In the genomic region with DNA sequence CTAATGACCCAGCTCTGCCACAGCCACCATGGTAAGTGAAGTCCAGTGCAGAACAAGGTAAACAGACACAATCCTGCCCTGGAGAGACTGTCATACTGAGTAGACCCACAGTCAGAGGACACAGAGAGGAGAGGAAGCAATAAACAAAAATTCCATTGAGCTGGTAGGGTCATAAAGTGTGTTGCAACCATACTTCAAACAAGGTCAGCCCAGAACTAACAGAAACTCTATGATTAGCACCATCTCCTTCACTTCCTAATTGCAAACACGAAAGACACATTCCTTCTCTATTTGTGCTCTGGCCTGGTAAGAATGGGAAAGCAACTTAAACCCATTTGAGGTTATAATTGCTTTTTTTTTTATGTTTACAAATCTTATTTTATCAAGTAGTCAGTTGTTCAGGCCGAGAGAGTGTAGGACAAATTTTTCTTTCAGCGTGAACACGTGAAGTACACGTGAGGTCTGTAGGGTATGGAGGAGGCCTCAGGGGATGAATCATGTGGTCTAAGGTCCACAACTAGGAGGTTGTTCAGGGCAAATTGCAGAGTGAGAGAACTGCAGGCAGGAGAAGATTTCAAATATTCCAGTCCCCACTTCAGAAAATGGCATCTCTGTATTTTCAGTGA, we compare ENCODE assay signal across 1 cellular context.
TF ChIP-seq lines count a peak whose summit lies in the region.

No MANE protein-coding gene starts in this region.

TF ChIP-seq in HepG2, 621 proteins besides CTCF, POLR2A, EP300 and RAD21 (continued from another document and continues in another):
- TF ChIP-seq, protein P1, sequence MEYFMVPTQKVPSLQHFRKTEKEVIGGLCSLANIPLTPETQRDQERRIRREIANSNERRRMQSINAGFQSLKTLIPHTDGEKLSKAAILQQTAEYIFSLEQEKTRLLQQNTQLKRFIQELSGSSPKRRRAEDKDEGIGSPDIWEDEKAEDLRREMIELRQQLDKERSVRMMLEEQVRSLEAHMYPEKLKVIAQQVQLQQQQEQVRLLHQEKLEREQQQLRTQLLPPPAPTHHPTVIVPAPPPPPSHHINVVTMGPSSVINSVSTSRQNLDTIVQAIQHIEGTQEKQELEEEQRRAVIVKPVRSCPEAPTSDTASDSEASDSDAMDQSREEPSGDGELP (IDR thresholded peaks at IDR 0.05; ENCODE audit: borderline replicate concordance, low read depth) = peak; percentile 71; the same call in 1 of the 2 replicates
- TF ChIP-seq, protein P2, sequence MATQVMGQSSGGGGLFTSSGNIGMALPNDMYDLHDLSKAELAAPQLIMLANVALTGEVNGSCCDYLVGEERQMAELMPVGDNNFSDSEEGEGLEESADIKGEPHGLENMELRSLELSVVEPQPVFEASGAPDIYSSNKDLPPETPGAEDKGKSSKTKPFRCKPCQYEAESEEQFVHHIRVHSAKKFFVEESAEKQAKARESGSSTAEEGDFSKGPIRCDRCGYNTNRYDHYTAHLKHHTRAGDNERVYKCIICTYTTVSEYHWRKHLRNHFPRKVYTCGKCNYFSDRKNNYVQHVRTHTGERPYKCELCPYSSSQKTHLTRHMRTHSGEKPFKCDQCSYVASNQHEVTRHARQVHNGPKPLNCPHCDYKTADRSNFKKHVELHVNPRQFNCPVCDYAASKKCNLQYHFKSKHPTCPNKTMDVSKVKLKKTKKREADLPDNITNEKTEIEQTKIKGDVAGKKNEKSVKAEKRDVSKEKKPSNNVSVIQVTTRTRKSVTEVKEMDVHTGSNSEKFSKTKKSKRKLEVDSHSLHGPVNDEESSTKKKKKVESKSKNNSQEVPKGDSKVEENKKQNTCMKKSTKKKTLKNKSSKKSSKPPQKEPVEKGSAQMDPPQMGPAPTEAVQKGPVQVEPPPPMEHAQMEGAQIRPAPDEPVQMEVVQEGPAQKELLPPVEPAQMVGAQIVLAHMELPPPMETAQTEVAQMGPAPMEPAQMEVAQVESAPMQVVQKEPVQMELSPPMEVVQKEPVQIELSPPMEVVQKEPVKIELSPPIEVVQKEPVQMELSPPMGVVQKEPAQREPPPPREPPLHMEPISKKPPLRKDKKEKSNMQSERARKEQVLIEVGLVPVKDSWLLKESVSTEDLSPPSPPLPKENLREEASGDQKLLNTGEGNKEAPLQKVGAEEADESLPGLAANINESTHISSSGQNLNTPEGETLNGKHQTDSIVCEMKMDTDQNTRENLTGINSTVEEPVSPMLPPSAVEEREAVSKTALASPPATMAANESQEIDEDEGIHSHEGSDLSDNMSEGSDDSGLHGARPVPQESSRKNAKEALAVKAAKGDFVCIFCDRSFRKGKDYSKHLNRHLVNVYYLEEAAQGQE (IDR thresholded peaks at IDR 0.05; ENCODE audit: borderline replicate concordance in 1 of 2, low read depth in 1 of 2, low read length in 2 of 2) = peak in 1 of 2 experiments; percentile 7; a peak in 1 of 4 replicates
- no peak for TF ChIP-seq CCAR2 (optimal IDR thresholded peaks at IDR 0.05; ENCODE audit: low read depth, low read length)
- TF ChIP-seq, protein P3, sequence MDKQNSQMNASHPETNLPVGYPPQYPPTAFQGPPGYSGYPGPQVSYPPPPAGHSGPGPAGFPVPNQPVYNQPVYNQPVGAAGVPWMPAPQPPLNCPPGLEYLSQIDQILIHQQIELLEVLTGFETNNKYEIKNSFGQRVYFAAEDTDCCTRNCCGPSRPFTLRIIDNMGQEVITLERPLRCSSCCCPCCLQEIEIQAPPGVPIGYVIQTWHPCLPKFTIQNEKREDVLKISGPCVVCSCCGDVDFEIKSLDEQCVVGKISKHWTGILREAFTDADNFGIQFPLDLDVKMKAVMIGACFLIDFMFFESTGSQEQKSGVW (CRISPR knock-in tag; IDR thresholded peaks at IDR 0.05; ENCODE audit: borderline replicate concordance) = no peak; the same call in 1 of the 2 replicates
- TF ChIP-seq ZNF234 (CRISPR knock-in tag; conservative IDR thresholded peaks at IDR 0.05) = no peak
- 0 out of 2 replicates have a peak, but pooled peaks have one; percentile 84 for TF ChIP-seq ZNF552 (CRISPR knock-in tag; IDR thresholded peaks at IDR 0.05; ENCODE audit: borderline replicate concordance)
- TF ChIP-seq SP4 (CRISPR knock-in tag; IDR thresholded peaks at IDR 0.05) = peak; percentile 67
- peak; percentile 75; the same call in 1 of the 2 replicates for TF ChIP-seq ZNF335 (CRISPR knock-in tag; IDR thresholded peaks at IDR 0.05)
- TF ChIP-seq ZNF331 (CRISPR knock-in tag; IDR thresholded peaks at IDR 0.05) = peak; percentile 95
- TF ChIP-seq JUN (CRISPR knock-in tag; IDR thresholded peaks at IDR 0.05) = peak; percentile 96
- TF ChIP-seq ZNF619 (CRISPR knock-in tag; IDR thresholded peaks at IDR 0.05) = no peak
- TF ChIP-seq, protein P4, sequence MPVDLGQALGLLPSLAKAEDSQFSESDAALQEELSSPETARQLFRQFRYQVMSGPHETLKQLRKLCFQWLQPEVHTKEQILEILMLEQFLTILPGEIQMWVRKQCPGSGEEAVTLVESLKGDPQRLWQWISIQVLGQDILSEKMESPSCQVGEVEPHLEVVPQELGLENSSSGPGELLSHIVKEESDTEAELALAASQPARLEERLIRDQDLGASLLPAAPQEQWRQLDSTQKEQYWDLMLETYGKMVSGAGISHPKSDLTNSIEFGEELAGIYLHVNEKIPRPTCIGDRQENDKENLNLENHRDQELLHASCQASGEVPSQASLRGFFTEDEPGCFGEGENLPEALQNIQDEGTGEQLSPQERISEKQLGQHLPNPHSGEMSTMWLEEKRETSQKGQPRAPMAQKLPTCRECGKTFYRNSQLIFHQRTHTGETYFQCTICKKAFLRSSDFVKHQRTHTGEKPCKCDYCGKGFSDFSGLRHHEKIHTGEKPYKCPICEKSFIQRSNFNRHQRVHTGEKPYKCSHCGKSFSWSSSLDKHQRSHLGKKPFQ (CRISPR knock-in tag; IDR thresholded peaks at IDR 0.05; ENCODE audit: insufficient replicate concordance) = peak; percentile 44
- TF ChIP-seq ZSCAN20 (CRISPR knock-in tag; IDR thresholded peaks at IDR 0.05; ENCODE audit: borderline replicate concordance) = no peak
- TF ChIP-seq ARID2 (CRISPR knock-in tag; IDR thresholded peaks at IDR 0.05; ENCODE audit: borderline replicate concordance) = no peak; the same call in 1 of the 2 replicates
- TF ChIP-seq KDM4B (CRISPR knock-in tag; IDR thresholded peaks at IDR 0.05) = no peak; the same call in 1 of the 2 replicates
- TF ChIP-seq HDAC2 (CRISPR knock-in tag; IDR thresholded peaks at IDR 0.05) = peak; percentile 96
- TF ChIP-seq ZNF431 (CRISPR knock-in tag; IDR thresholded peaks at IDR 0.05; ENCODE audit: borderline replicate concordance, low read depth) = no peak; the same call in 1 of the 2 replicates
- 0 out of 2 replicates have a peak, but pooled peaks have one; percentile 69 for TF ChIP-seq CC2D1A (CRISPR knock-in tag; IDR thresholded peaks at IDR 0.05)
- TF ChIP-seq, protein P5, sequence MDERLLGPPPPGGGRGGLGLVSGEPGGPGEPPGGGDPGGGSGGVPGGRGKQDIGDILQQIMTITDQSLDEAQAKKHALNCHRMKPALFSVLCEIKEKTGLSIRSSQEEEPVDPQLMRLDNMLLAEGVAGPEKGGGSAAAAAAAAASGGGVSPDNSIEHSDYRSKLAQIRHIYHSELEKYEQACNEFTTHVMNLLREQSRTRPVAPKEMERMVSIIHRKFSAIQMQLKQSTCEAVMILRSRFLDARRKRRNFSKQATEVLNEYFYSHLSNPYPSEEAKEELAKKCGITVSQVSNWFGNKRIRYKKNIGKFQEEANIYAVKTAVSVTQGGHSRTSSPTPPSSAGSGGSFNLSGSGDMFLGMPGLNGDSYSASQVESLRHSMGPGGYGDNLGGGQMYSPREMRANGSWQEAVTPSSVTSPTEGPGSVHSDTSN (CRISPR knock-in tag; IDR thresholded peaks at IDR 0.05) = 0 out of 2 replicates have a peak, but pooled peaks have one; percentile 37
- peak; percentile 71 for TF ChIP-seq MED8 (CRISPR knock-in tag; IDR thresholded peaks at IDR 0.05; ENCODE audit: insufficient replicate concordance)
- TF ChIP-seq, protein P6, sequence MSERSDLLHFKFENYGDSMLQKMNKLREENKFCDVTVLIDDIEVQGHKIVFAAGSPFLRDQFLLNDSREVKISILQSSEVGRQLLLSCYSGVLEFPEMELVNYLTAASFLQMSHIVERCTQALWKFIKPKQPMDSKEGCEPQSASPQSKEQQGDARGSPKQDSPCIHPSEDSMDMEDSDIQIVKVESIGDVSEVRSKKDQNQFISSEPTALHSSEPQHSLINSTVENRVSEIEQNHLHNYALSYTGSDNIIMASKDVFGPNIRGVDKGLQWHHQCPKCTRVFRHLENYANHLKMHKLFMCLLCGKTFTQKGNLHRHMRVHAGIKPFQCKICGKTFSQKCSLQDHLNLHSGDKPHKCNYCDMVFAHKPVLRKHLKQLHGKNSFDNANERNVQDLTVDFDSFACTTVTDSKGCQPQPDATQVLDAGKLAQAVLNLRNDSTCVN (CRISPR knock-in tag; IDR thresholded peaks at IDR 0.05; ENCODE audit: borderline replicate concordance) = 0 out of 2 replicates have a peak, but pooled peaks have one; percentile 62
- peak in 1 of 2 experiments; percentile 95; a peak in 2 of 4 replicates for TF ChIP-seq KLF16 (CRISPR knock-in tag; IDR thresholded peaks at IDR 0.05)
- TF ChIP-seq, protein P7, sequence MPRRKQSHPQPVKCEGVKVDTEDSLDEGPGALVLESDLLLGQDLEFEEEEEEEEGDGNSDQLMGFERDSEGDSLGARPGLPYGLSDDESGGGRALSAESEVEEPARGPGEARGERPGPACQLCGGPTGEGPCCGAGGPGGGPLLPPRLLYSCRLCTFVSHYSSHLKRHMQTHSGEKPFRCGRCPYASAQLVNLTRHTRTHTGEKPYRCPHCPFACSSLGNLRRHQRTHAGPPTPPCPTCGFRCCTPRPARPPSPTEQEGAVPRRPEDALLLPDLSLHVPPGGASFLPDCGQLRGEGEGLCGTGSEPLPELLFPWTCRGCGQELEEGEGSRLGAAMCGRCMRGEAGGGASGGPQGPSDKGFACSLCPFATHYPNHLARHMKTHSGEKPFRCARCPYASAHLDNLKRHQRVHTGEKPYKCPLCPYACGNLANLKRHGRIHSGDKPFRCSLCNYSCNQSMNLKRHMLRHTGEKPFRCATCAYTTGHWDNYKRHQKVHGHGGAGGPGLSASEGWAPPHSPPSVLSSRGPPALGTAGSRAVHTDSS (CRISPR knock-in tag; conservative IDR thresholded peaks at IDR 0.05) = no peak
- no peak for TF ChIP-seq EED (CRISPR knock-in tag; IDR thresholded peaks at IDR 0.05)
- TF ChIP-seq, protein P8, sequence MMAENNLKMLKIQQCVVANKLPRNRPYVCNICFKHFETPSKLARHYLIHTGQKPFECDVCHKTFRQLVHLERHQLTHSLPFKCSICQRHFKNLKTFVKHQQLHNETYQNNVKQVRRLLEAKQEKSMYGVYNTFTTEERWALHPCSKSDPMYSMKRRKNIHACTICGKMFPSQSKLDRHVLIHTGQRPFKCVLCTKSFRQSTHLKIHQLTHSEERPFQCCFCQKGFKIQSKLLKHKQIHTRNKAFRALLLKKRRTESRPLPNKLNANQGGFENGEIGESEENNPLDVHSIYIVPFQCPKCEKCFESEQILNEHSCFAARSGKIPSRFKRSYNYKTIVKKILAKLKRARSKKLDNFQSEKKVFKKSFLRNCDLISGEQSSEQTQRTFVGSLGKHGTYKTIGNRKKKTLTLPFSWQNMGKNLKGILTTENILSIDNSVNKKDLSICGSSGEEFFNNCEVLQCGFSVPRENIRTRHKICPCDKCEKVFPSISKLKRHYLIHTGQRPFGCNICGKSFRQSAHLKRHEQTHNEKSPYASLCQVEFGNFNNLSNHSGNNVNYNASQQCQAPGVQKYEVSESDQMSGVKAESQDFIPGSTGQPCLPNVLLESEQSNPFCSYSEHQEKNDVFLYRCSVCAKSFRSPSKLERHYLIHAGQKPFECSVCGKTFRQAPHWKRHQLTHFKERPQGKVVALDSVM (CRISPR knock-in tag; IDR thresholded peaks at IDR 0.05) = peak; percentile 63; the same call in 1 of the 2 replicates
- TF ChIP-seq ZMYM2 (CRISPR knock-in tag; IDR thresholded peaks at IDR 0.05) = peak; percentile 58; the same call in 1 of the 2 replicates
- TF ChIP-seq, protein P9, sequence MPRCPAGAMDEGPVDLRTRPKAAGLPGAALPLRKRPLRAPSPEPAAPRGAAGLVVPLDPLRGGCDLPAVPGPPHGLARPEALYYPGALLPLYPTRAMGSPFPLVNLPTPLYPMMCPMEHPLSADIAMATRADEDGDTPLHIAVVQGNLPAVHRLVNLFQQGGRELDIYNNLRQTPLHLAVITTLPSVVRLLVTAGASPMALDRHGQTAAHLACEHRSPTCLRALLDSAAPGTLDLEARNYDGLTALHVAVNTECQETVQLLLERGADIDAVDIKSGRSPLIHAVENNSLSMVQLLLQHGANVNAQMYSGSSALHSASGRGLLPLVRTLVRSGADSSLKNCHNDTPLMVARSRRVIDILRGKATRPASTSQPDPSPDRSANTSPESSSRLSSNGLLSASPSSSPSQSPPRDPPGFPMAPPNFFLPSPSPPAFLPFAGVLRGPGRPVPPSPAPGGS (CRISPR knock-in tag; IDR thresholded peaks at IDR 0.05) = peak; percentile 30; the same call in 1 of the 2 replicates
- TF ChIP-seq, protein P10, sequence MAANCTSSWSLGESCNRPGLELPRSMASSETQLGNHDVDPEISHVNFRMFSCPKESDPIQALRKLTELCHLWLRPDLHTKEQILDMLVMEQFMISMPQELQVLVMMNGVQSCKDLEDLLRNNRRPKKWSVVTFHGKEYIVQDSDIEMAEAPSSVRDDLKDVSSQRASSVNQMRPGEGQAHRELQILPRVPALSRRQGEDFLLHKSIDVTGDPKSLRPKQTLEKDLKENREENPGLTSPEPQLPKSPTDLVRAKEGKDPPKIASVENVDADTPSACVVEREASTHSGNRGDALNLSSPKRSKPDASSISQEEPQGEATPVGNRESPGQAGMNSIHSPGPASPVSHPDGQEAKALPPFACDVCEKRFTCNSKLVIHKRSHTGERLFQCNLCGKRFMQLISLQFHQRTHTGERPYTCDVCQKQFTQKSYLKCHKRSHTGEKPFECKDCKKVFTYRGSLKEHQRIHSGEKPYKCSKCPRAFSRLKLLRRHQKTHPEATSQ (CRISPR knock-in tag; IDR thresholded peaks at IDR 0.05; ENCODE audit: borderline replicate concordance) = no peak
- no peak for TF ChIP-seq MZF1 (CRISPR knock-in tag; IDR thresholded peaks at IDR 0.05; ENCODE audit: borderline replicate concordance)
